Comparison of ENCODE assay signal across 15 cellular contexts in the genomic region with DNA sequence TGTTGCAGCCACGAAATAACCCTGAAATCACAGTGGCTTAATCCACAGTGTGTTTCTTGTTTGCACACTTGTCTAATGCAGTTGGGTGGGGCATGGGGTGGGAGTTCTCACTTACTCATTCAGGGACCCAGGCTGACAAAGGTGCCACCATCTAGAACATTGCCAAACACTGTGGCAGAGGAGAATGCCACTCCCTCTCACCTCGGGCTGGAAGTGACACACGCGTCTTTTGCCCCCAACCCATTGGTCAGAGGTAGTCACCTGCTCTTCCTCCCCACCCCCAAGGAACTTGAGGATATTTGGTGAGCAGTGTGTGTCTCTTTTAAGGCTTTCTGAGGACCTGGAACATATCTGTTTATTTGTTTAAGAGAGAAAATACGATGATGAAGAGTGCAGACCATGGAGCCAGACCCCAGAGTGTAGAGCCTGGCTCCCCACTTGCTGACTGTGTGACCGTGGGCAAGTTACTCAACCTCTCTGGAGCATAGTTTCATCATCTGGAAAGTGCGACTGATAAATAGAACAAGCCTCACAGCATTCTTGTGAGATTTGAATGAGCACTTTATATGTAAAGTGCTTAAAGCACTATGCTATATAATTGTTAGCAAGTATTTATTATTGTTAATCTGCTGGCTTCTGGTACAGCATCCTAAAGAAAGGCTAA. TPM values are rescaled to one million over a fixed set of nuclear protein-coding genes. Genes with fewer than 3 reads are reported as not detected.
DNase-seq lines count a peak whose midpoint lies in the region; ATAC-seq, FAIRE-seq and TF ChIP-seq lines count a peak whose summit lies in the region.
"Had no signal": no experiment of that assay in that cellular context is flagged by ENCODE, and none has a peak within 500 bp of the region (broad histone marks: within the 10 kb centered on the region; RNA-seq: fewer than 3 reads in every experiment).

No MANE protein-coding gene starts in this region.

- no peak for TF ChIP-seq CTCF in WTC11 (IDR thresholded peaks at IDR 0.05)
- no peak for TF ChIP-seq CTCF in smooth muscle cell (IDR thresholded peaks at IDR 0.05; ENCODE audit: borderline replicate concordance, insufficient read depth, poor library complexity, severe bottlenecking)
- TF ChIP-seq CTCF in glutamatergic neuron (IDR thresholded peaks at IDR 0.05; ENCODE audit: partially characterized antibody, unreplicated experiment): no peak

- H3K27me3 ChIP-seq in smooth muscle cell (ENCODE audit: low read depth): no peaks in the 10 kb centered on the region
- H3K27me3 ChIP-seq: heart left ventricle, testis had no signal

- H3K9me3 Mint-ChIP-seq in WTC11 (no peaks in the 10 kb centered on the region), glutamatergic neuron (ENCODE audit: unreplicated experiment) (no peaks in the 10 kb centered on the region)
- no peaks in the 10 kb centered on the region for H3K9me3 Mint-ChIP-seq in activated naive CD8-positive, alpha-beta T cell (ENCODE audit: low read depth)
- H3K9me3 Mint-ChIP-seq: naive B cell had no signal

- CTCF ChIA-PET in WTC11 (lab: Charles Lee): no interaction called here

- no peak overlapping the region for H3K4me3 ChIP-seq in smooth muscle cell
- H3K4me3 ChIP-seq: heart left ventricle, testis had no signal

- no peaks in the 10 kb centered on the region for H3K27me3 Mint-ChIP-seq in WTC11 (ENCODE audit: low read depth)
- no peaks in the 10 kb centered on the region for H3K27me3 Mint-ChIP-seq in activated naive CD8-positive, alpha-beta T cell
- H3K27me3 Mint-ChIP-seq in glutamatergic neuron (ENCODE audit: unreplicated experiment): peaks cover 3% of the 10 kb centered on the region
- H3K27me3 Mint-ChIP-seq: naive B cell had no signal

- FAIRE-seq in GM12891 (lab: Jason Lieb, UNC): peak; percentile 69
- FAIRE-seq: endothelial cell of umbilical vein had no signal

- H3K36me3 ChIP-seq in smooth muscle cell (ENCODE audit: low read depth): no peaks in the 10 kb centered on the region

- H3K4me3 Mint-ChIP-seq in WTC11 (no peak overlapping the region), glutamatergic neuron (ENCODE audit: unreplicated experiment) (no peak overlapping the region)
- no peak overlapping the region for H3K4me3 Mint-ChIP-seq in activated naive CD8-positive, alpha-beta T cell

- no peaks in the 10 kb centered on the region for H3K79me2 ChIP-seq in smooth muscle cell (ENCODE audit: low read depth)

- no peaks in the 10 kb centered on the region for H3K9me3 ChIP-seq in smooth muscle cell (replicated peaks; ENCODE audit: low read depth)
- H3K9me3 ChIP-seq: heart left ventricle, testis had no signal

- peaks cover under 1% of the 10 kb centered on the region for H4K20me1 ChIP-seq in smooth muscle cell (ENCODE audit: low read depth)

- no peaks in the 10 kb centered on the region for H3F3A ChIP-seq in smooth muscle cell (ENCODE audit: low read depth)

- no peak overlapping the region for H2AFZ ChIP-seq in smooth muscle cell (ENCODE audit: low read depth)

- no peak overlapping the region for H3K9ac ChIP-seq in smooth muscle cell (ENCODE audit: low read depth)

- DNase-seq in GM12891 (ENCODE audit: insufficient read length, low spot score) (no peak), WTC11 (ENCODE audit: low spot score) (no peak), smooth muscle cell (lab: John Stamatoyannopoulos, UW; ENCODE audit: unreplicated experiment) (no peak), NCI-H1105 treated with DMSO at 0.1 percent for 48 hours (lab: John Stamatoyannopoulos, UW) (no peak), glutamatergic neuron (no peak)
- DNase-seq: COR-L47, heart left ventricle, naive B cell, NCI-H1048, NCI-H510A, retina, testis had no signal

- ATAC-seq in WTC11: peak; percentile 61
- ATAC-seq in HG02798 (IDR thresholded peaks at IDR 0.05; ENCODE audit: poor library complexity, unreplicated experiment): no peak
- ATAC-seq: heart left ventricle had no signal

- TF ChIP-seq POLR2A in GM12891 (IDR thresholded peaks at IDR 0.05; ENCODE audit: low read depth, low read length): no peak

- POLR2A ChIA-PET in WTC11 (lab: Charles Lee): no interaction called here

- 80% methylated on average over 7 of the region's 7 CpGs for WGBS in smooth muscle cell (ENCODE audit: low lambda C conversion rate)

- H3K4me2 ChIP-seq in smooth muscle cell: no peak overlapping the region

- peak overlapping the region; percentile 48; the same call in 1 of the 2 replicates for H3K27ac Mint-ChIP-seq in WTC11
- peak overlapping the region; percentile 89 for H3K27ac Mint-ChIP-seq in activated naive CD8-positive, alpha-beta T cell
- no peak overlapping the region for H3K27ac Mint-ChIP-seq in glutamatergic neuron (ENCODE audit: unreplicated experiment)

- peak overlapping the region; percentile 39 for H3K27ac ChIP-seq in smooth muscle cell (ENCODE audit: low read depth)

- H3K4me1 Mint-ChIP-seq in WTC11 (no peaks in the 10 kb centered on the region), glutamatergic neuron (ENCODE audit: low read depth, unreplicated experiment) (no peaks in the 10 kb centered on the region)
- H3K4me1 Mint-ChIP-seq in activated naive CD8-positive, alpha-beta T cell (ENCODE audit: low read depth): peaks cover 91% of the 10 kb centered on the region

- H3K36me3 Mint-ChIP-seq in WTC11 (no peaks in the 10 kb centered on the region), glutamatergic neuron (ENCODE audit: unreplicated experiment) (no peaks in the 10 kb centered on the region)
- H3K36me3 Mint-ChIP-seq in activated naive CD8-positive, alpha-beta T cell: peaks cover 31% of the 10 kb centered on the region

- no peaks in the 10 kb centered on the region for H3K4me1 ChIP-seq in smooth muscle cell (ENCODE audit: low read depth)

TF ChIP-seq in GM12891, 5 proteins besides CTCF, POLR2A, EP300 and RAD21:
- TF ChIP-seq PAX5 (IDR thresholded peaks at IDR 0.05; ENCODE audit: insufficient read depth, low read length, severe bottlenecking): no peak
- TF ChIP-seq TAF1 (IDR thresholded peaks at IDR 0.05; ENCODE audit: low read depth, low read length): no peak
- no peak for TF ChIP-seq SPI1 (IDR thresholded peaks at IDR 0.05; ENCODE audit: low read depth, low read length)
- no peak for TF ChIP-seq POLR2AphosphoS5 (IDR thresholded peaks at IDR 0.05; ENCODE audit: low read depth, low read length)
- TF ChIP-seq POU2F2 (IDR thresholded peaks at IDR 0.05; ENCODE audit: low read depth, low read length): no peak

TF ChIP-seq in WTC11, 78 proteins besides CTCF, POLR2A, EP300 and RAD21:
- no peak for TF ChIP-seq ZNF423 (CRISPR knock-in tag; IDR thresholded peaks at IDR 0.05)

RNA-seq across cellular contexts. Expression of a gene that starts 17.4 kb away (rescaled TPM):
- polyA plus RNA-seq in GM12891 (2012; ENCODE audit: low read depth, missing spikeins): 61.8 TPM
- total RNA-seq in WTC11 (2021) (0.13 to 0.14 TPM in 2 of 3 replicates, not detected in the other), smooth muscle cell (33.0 and 46.4 TPM in 2 replicates), glutamatergic neuron (ENCODE audit: unreplicated experiment) (not detected)
- 26.8 and 32.4 TPM in 2 replicates for polyA plus RNA-seq in smooth muscle cell
- total RNA-seq: endothelial cell of umbilical vein had no signal

RNA-seq across cellular contexts. Expression of a gene that starts 31.6 kb away (rescaled TPM):
- 2.3 TPM for polyA plus RNA-seq in GM12891 (2012; ENCODE audit: low read depth, missing spikeins)
- 0.09 TPM in 1 of 3 replicates, not detected in the others for total RNA-seq in WTC11 (2021)
- 0.36 TPM in 1 of 2 replicates, not detected in the other for total RNA-seq in smooth muscle cell
- polyA plus RNA-seq in smooth muscle cell: 0.38 TPM in 1 of 2 replicates, not detected in the other
- total RNA-seq in glutamatergic neuron (ENCODE audit: unreplicated experiment): not detected
- total RNA-seq: endothelial cell of umbilical vein had no signal
- polyA plus RNA-seq: endothelial cell of umbilical vein had no signal

Comparison
In these comparisons a context has a peak if more than half of its experiments do, and no peak if none do; other contexts are left out.
1. RNA of a gene that starts 17.4 kb away (total RNA-seq): 33.0 to 46.4 TPM in smooth muscle cell; 0.13 to 0.14 TPM in WTC11 and not detected in glutamatergic neuron (single experiment); every median in the first group is over 10 times any median in the second.